ENCODE assay signal across 1 cellular context in genomic region chr15:92500023-92500630, GRCh38.
TF ChIP-seq lines count a peak whose summit lies in the region.

No MANE protein-coding gene starts in this region.

TF ChIP-seq in SK-N-SH, 30 proteins besides CTCF, POLR2A, EP300 and RAD21 (continued from another document):
- no peak for TF ChIP-seq EZH2phosphoT487 (IDR thresholded peaks at IDR 0.05; ENCODE audit: borderline replicate concordance, low read depth)
- no peak for TF ChIP-seq CHD2 (IDR thresholded peaks at IDR 0.05; ENCODE audit: low read length, partially characterized antibody)
- TF ChIP-seq RXRA (IDR thresholded peaks at IDR 0.05; ENCODE audit: borderline replicate concordance, low read depth): no peak
- peak; percentile 53; the same call in 1 of the 2 replicates for TF ChIP-seq FOXJ3 (CRISPR knock-in tag; IDR thresholded peaks at IDR 0.05)
TF ChIP-seq in SK-N-SH: peak in this region for 3.
